ENCODE assay signal across 8 cellular contexts in genomic region chr19:18507021-18507726, GRCh38. TPM values are rescaled to one million over a fixed set of nuclear protein-coding genes. Genes with fewer than 3 reads are reported as not detected.
DNase-seq lines count a peak whose midpoint lies in the region; ATAC-seq, FAIRE-seq and TF ChIP-seq lines count a peak whose summit lies in the region.

No MANE protein-coding gene starts in this region.

- ATAC-seq in HG03135 (IDR thresholded peaks at IDR 0.05; ENCODE audit: unreplicated experiment) (no peak), HG02840 (IDR thresholded peaks at IDR 0.05; ENCODE audit: low FRiP score, unreplicated experiment) (no peak)

- H3K9me3 ChIP-seq in HEK293 (ENCODE audit: control insufficient read depth, insufficient read depth, low read depth, low read length) (no peaks in the 10 kb centered on the region), esophagus muscularis mucosa (no peaks in the 10 kb centered on the region)

- no peaks in the 10 kb centered on the region for H3K27me3 ChIP-seq in esophagus muscularis mucosa

- no peak overlapping the region for H3K4me3 Mint-ChIP-seq in progenitor cell of endocrine pancreas (ENCODE audit: low read depth)

- peak overlapping the region; percentile 9 for H3K27ac Mint-ChIP-seq in progenitor cell of endocrine pancreas

- POLR2A ChIA-PET in HEK293 (lab: Yijun Ruan, JAX), result interaction anchor here (0.5 to 0.8 kb wide), 2 partner anchors 100 to 851 kb away, joined by 3 to 5 read pairs; no protein-coding TSS in a partner anchor

- TF ChIP-seq CTCF in HEK293 (tag by site-specific recombination; IDR thresholded peaks at IDR 0.05), result no peak
- TF ChIP-seq CTCF in VCaP (conservative IDR thresholded peaks at IDR 0.05), result no peak
- no peak for TF ChIP-seq CTCF in esophagus muscularis mucosa (IDR thresholded peaks at IDR 0.05)
- no peak for TF ChIP-seq CTCF in progenitor cell of endocrine pancreas (IDR thresholded peaks at IDR 0.05; ENCODE audit: unreplicated experiment)

- TF ChIP-seq EP300 in esophagus muscularis mucosa (IDR thresholded peaks at IDR 0.05), result no peak

- H3K4me1 ChIP-seq in HEK293 (ENCODE audit: control insufficient read depth, insufficient read depth, low read length), result no peaks in the 10 kb centered on the region; the same call in none of the 2 replicates
- peaks cover 82 to 98% (median 89%) of the 10 kb centered on the region in 4 donors for H3K4me1 ChIP-seq in esophagus muscularis mucosa

- WGBS in esophagus muscularis mucosa, result 64% methylated on average over 6 of the region's 9 CpGs

- H3K27me3 Mint-ChIP-seq in progenitor cell of endocrine pancreas, result no peaks in the 10 kb centered on the region

- H3K36me3 ChIP-seq in HEK293 (ENCODE audit: control insufficient read depth in 2 of 2, insufficient read depth in 1 of 2, low read length in 2 of 2) (no peaks in the 10 kb centered on the region), esophagus muscularis mucosa (no peaks in the 10 kb centered on the region)

- H3K4me1 Mint-ChIP-seq in progenitor cell of endocrine pancreas (ENCODE audit: low read depth), result peaks cover 34% of the 10 kb centered on the region

- H3K36me3 Mint-ChIP-seq in progenitor cell of endocrine pancreas (ENCODE audit: insufficient read depth), result no peaks in the 10 kb centered on the region

- H3K4me3 ChIP-seq in HEK293 (ENCODE audit: low read depth, low read length) (no peak overlapping the region), esophagus muscularis mucosa (no peak overlapping the region)

- DNase-seq in esophagus muscularis mucosa (ENCODE audit: extremely low spot score) (no peak), progenitor cell of endocrine pancreas (ENCODE audit: low spot score, unreplicated experiment) (no peak), NCI-H526 treated with DMSO at 0.1 percent for 48 hours (lab: John Stamatoyannopoulos, UW) (no peak), GM12891 (ENCODE audit: insufficient read length, low spot score) (no peak)

- H3K9me3 Mint-ChIP-seq in progenitor cell of endocrine pancreas (ENCODE audit: low read depth), result no peaks in the 10 kb centered on the region

- CTCF ChIA-PET in HEK293 (lab: Yijun Ruan, JAX), result interaction anchor here (0.6 to 1.8 kb wide), 7 partner anchors 9 to 489 kb away, joined by 3 to 8 read pairs (median 4); partner anchors contain the start of gene REX1BD

- no peak for FAIRE-seq in GM12891 (lab: Jason Lieb, UNC)

- TF ChIP-seq POLR2A in esophagus muscularis mucosa (IDR thresholded peaks at IDR 0.05; ENCODE audit: low read depth) (no peak), GM12891 (IDR thresholded peaks at IDR 0.05; ENCODE audit: low read depth, low read length) (no peak)

- intact Hi-C loops in esophagus muscularis mucosa (cut with DNase I), result no loop called here

- 0 out of 2 replicates have a peak overlapping the region, but pooled peaks have one; percentile 5 for H3K27ac ChIP-seq in HEK293 (ENCODE audit: extremely low read depth, low read depth, low read length)
- H3K27ac ChIP-seq in VCaP, result peak overlapping the region; percentile 94
- peak overlapping the region; percentile 47 to 72 (median 60) for H3K27ac ChIP-seq in esophagus muscularis mucosa (replicated peaks in 1 of 4)

TF ChIP-seq in HEK293, 187 proteins besides CTCF, POLR2A, EP300 and RAD21:
- TF ChIP-seq ZFP3 (tag by site-specific recombination; IDR thresholded peaks at IDR 0.05; ENCODE audit: low read depth), result no peak
- TF ChIP-seq ZNF658 (tag by site-specific recombination; IDR thresholded peaks at IDR 0.05), result no peak
- TF ChIP-seq ZNF202 (tag by site-specific recombination; IDR thresholded peaks at IDR 0.05; ENCODE audit: borderline replicate concordance), result no peak
- TF ChIP-seq IKZF3 (tag by site-specific recombination; IDR thresholded peaks at IDR 0.05), result no peak
- TF ChIP-seq, protein P1, sequence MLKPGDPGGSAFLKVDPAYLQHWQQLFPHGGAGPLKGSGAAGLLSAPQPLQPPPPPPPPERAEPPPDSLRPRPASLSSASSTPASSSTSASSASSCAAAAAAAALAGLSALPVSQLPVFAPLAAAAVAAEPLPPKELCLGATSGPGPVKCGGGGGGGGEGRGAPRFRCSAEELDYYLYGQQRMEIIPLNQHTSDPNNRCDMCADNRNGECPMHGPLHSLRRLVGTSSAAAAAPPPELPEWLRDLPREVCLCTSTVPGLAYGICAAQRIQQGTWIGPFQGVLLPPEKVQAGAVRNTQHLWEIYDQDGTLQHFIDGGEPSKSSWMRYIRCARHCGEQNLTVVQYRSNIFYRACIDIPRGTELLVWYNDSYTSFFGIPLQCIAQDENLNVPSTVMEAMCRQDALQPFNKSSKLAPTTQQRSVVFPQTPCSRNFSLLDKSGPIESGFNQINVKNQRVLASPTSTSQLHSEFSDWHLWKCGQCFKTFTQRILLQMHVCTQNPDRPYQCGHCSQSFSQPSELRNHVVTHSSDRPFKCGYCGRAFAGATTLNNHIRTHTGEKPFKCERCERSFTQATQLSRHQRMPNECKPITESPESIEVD (tag by site-specific recombination; IDR thresholded peaks at IDR 0.05), result no peak
- no peak for TF ChIP-seq ZSCAN5A (tag by site-specific recombination; IDR thresholded peaks at IDR 0.05)
- no peak for TF ChIP-seq ZNF843 (tag by site-specific recombination; IDR thresholded peaks at IDR 0.05)
- TF ChIP-seq ZNF341 (tag by site-specific recombination; IDR thresholded peaks at IDR 0.05; ENCODE audit: low read depth), result peak; percentile 85
- TF ChIP-seq ZNF555 (tag by site-specific recombination; conservative IDR thresholded peaks at IDR 0.05), result no peak

TF ChIP-seq in GM12891, 5 proteins besides CTCF, POLR2A, EP300 and RAD21:
- TF ChIP-seq PAX5 (IDR thresholded peaks at IDR 0.05; ENCODE audit: insufficient read depth, low read length, severe bottlenecking) (no peak), POU2F2 (IDR thresholded peaks at IDR 0.05; ENCODE audit: low read depth, low read length) (no peak), TAF1 (IDR thresholded peaks at IDR 0.05; ENCODE audit: low read depth, low read length) (no peak), POLR2AphosphoS5 (IDR thresholded peaks at IDR 0.05; ENCODE audit: low read depth, low read length) (no peak)

RNA-seq across cellular contexts. Expression of gene ELL, which starts 14.7 kb away (rescaled TPM):
- total RNA-seq in esophagus muscularis mucosa (10 to 100 TPM in 3 of 4 donors, 1 to 10 TPM in 1; 9.1 to 35.1 (median 20.1) TPM), progenitor cell of endocrine pancreas (13.8 and 15.5 TPM in 2 replicates)
- 11.9 TPM for polyA plus RNA-seq in GM12891 (2012; ENCODE audit: low read depth, missing spikeins)

RNA-seq across cellular contexts. Expression of gene FKBP8, which starts 36.2 kb away (rescaled TPM):
- total RNA-seq in esophagus muscularis mucosa (100 to 1,000 TPM; 420 to 568 (median 430) TPM), progenitor cell of endocrine pancreas (216 and 220 TPM in 2 replicates)
- polyA plus RNA-seq in GM12891 (2012; ENCODE audit: low read depth, missing spikeins), result 173 TPM

RNA-seq across cellular contexts. Expression of gene KXD1, which starts 50.5 kb away (rescaled TPM):
- total RNA-seq in esophagus muscularis mucosa (100 to 1,000 TPM; 129 to 155 (median 149) TPM), progenitor cell of endocrine pancreas (77.7 and 82.8 TPM in 2 replicates)
- 127 TPM for polyA plus RNA-seq in GM12891 (2012; ENCODE audit: low read depth, missing spikeins)

Comparison
In these comparisons a context has a peak if more than half of its experiments do, and no peak if none do; other contexts are left out.
1. H3K27ac ChIP-seq: peak in every context shown above with its lines; median percentile 94 in VCaP; 60 in esophagus muscularis mucosa; 5 in HEK293.